ENCODE assay signal across 1 cellular context in the genomic region with DNA sequence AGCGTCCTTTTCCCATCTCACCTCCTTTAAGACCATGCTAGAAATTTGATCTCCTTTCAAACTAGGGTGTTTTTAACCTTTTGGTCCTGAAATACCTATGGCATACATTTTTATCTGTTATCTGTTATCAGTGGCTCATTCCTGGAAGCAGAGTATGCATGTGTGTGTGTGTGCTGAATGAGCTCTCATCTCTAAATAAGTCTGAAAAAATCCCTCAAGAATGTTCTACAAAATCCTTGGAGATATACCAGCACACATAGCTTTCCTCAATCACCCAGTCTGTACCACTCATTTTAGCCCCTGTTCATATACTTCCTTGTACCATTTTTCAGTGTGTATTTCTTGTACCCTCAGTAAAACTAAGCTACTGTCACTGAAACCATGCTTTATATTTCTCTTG.
TF ChIP-seq lines count a peak whose summit lies in the region.

No MANE protein-coding gene starts in this region.

TF ChIP-seq in K562, 482 proteins besides CTCF, POLR2A, EP300 and RAD21 (continued from another document):
- TF ChIP-seq YBX1 (IDR thresholded peaks at IDR 0.05): no peak
- TF ChIP-seq KDM1A (IDR thresholded peaks at IDR 0.05): no peak
- TF ChIP-seq, protein P1, sequence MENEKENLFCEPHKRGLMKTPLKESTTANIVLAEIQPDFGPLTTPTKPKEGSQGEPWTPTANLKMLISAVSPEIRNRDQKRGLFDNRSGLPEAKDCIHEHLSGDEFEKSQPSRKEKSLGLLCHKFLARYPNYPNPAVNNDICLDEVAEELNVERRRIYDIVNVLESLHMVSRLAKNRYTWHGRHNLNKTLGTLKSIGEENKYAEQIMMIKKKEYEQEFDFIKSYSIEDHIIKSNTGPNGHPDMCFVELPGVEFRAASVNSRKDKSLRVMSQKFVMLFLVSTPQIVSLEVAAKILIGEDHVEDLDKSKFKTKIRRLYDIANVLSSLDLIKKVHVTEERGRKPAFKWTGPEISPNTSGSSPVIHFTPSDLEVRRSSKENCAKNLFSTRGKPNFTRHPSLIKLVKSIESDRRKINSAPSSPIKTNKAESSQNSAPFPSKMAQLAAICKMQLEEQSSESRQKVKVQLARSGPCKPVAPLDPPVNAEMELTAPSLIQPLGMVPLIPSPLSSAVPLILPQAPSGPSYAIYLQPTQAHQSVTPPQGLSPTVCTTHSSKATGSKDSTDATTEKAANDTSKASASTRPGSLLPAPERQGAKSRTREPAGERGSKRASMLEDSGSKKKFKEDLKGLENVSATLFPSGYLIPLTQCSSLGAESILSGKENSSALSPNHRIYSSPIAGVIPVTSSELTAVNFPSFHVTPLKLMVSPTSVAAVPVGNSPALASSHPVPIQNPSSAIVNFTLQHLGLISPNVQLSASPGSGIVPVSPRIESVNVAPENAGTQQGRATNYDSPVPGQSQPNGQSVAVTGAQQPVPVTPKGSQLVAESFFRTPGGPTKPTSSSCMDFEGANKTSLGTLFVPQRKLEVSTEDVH (IDR thresholded peaks at IDR 0.05; ENCODE audit: low read depth, partially characterized antibody): no peak
- TF ChIP-seq ZNF263 (CRISPR knock-in tag; IDR thresholded peaks at IDR 0.05; ENCODE audit: borderline replicate concordance): no peak
- no peak for TF ChIP-seq STAT5A (IDR thresholded peaks at IDR 0.05; ENCODE audit: borderline replicate concordance, low read length)
- 0 out of 2 replicates have a peak, but pooled peaks have one; percentile 0 for TF ChIP-seq ZZZ3 (IDR thresholded peaks at IDR 0.05)
- no peak for TF ChIP-seq ZNF41 (CRISPR knock-in tag; conservative IDR thresholded peaks at IDR 0.05)
- peak; percentile 35; the same call in 1 of the 2 replicates for TF ChIP-seq SMARCA4 (IDR thresholded peaks at IDR 0.05)
